In genomic region chr10:58791137-58791536, GRCh38 we compare ENCODE assay signal across 21 cellular contexts.
DNase-seq lines count a peak whose midpoint lies in the region; ATAC-seq, FAIRE-seq and TF ChIP-seq lines count a peak whose summit lies in the region.
"Had no signal": no experiment of that assay in that cellular context is flagged by ENCODE, and none has a peak within 500 bp of the region (broad histone marks: within the 10 kb centered on the region; RNA-seq: fewer than 3 reads in every experiment).

No MANE protein-coding gene starts in this region.

- WGBS in pancreas, 2 donors, result 76 to 84% methylated on average over 6 of the region's 6 CpGs

- no peaks in the 10 kb centered on the region for H3K4me1 Mint-ChIP-seq in endothelial cell (ENCODE audit: unreplicated experiment)
- H3K4me1 Mint-ChIP-seq: activated naive CD4-positive, alpha-beta T cell treated with anti-CD3 and anti-CD28 coated beads, Interleukin-2, amount 50 U/mL, for 24 hours; CD4-positive, alpha-beta memory T cell; immature natural killer cell had no signal

- intact Hi-C loops in pancreas (cut with DNase I), result loop anchor here in 1 of 3 donors (10.0 kb wide), 1 partner anchor 824 kb away; no protein-coding TSS in a partner anchor

- TF ChIP-seq POLR2A in Peyer's patch (IDR thresholded peaks at IDR 0.05), result no peak

- no peak overlapping the region for H3K4me3 ChIP-seq in choroid plexus epithelial cell (ENCODE audit: low read depth, low read length)
- no peak overlapping the region for H3K4me3 ChIP-seq in pancreas
- no peak overlapping the region for H3K4me3 ChIP-seq in Peyer's patch
- H3K4me3 ChIP-seq: cardiac muscle cell, heart right ventricle, neural progenitor cell had no signal

- peaks cover 0 to 18% (median 0%) of the 10 kb centered on the region in 3 donors for H3K36me3 ChIP-seq in pancreas
- H3K36me3 ChIP-seq in Peyer's patch, result no peaks in the 10 kb centered on the region
- H3K36me3 ChIP-seq: neural progenitor cell had no signal

- H3K27ac ChIP-seq in pancreas (no peak overlapping the region), Peyer's patch (no peak overlapping the region)
- H3K27ac ChIP-seq: cardiac muscle cell, neural progenitor cell had no signal

- TF ChIP-seq CTCF in choroid plexus epithelial cell (conservative IDR thresholded peaks at IDR 0.05; ENCODE audit: low read depth, low read length) (no peak), pancreas (IDR thresholded peaks at IDR 0.05) (no peak), Peyer's patch (IDR thresholded peaks at IDR 0.05) (no peak), endothelial cell (IDR thresholded peaks at IDR 0.05; ENCODE audit: unreplicated experiment) (no peak)

- H3K27me3 ChIP-seq in pancreas (no peaks in the 10 kb centered on the region), Peyer's patch (no peaks in the 10 kb centered on the region)
- H3K27me3 ChIP-seq: cardiac muscle cell, heart right ventricle, neural progenitor cell had no signal

- DNase-seq in ELR (ENCODE audit: low read depth), result peak; percentile 41
- DNase-seq in RCC 7860 (ENCODE audit: low spot score), result no peak
- peak; percentile 63 for DNase-seq in choroid plexus epithelial cell (ENCODE audit: low read depth)
- no peak for DNase-seq in pancreas
- DNase-seq in NCI-H1092 treated with DMSO at 0.1 percent for 48 hours (lab: John Stamatoyannopoulos, UW), result no peak
- no peak for DNase-seq in NCI-H1092 (lab: John Stamatoyannopoulos, UW)
- no peak for DNase-seq in Peyer's patch
- no peak for DNase-seq in endothelial cell (ENCODE audit: low spot score)
- DNase-seq: activated T-cell treated with anti-CD3 and anti-CD28 coated beads, Interleukin-2, amount 50 U/mL, for 4 hours; CD4-positive, alpha-beta memory T cell; erythroblast; heart right ventricle; immature natural killer cell; NCI-H146; NCI-H2171 treated with DMSO at 0.1 percent for 48 hours; NCI-H748 treated with DMSO at 0.1 percent for 48 hours; stimulated activated CD8-positive, alpha-beta memory T cell treated with anti-CD3 and anti-CD28 coated beads, Interleukin-4, amount 100 ng/mL, for 48 hours; T-helper 9 cell had no signal

- no peaks in the 10 kb centered on the region for H3K4me1 ChIP-seq in pancreas
- no peaks in the 10 kb centered on the region for H3K4me1 ChIP-seq in Peyer's patch
- H3K4me1 ChIP-seq: heart right ventricle had no signal

- no peak overlapping the region for H3K4me3 Mint-ChIP-seq in endothelial cell (ENCODE audit: unreplicated experiment)
- H3K4me3 Mint-ChIP-seq: activated naive CD4-positive, alpha-beta T cell treated with anti-CD3 and anti-CD28 coated beads, Interleukin-2, amount 50 U/mL, for 24 hours; activated T-cell treated with anti-CD3 and anti-CD28 coated beads, Interleukin-2, amount 50 U/mL, for 4 hours; CD4-positive, alpha-beta memory T cell; immature natural killer cell; neural progenitor cell had no signal

- FAIRE-seq in RCC 7860 (lab: Jason Lieb, UNC), result peak; percentile 63
- peak; percentile 82 for FAIRE-seq in pancreas (lab: Jason Lieb, UNC)

- no peak overlapping the region for H3K27ac Mint-ChIP-seq in endothelial cell (ENCODE audit: unreplicated experiment)
- H3K27ac Mint-ChIP-seq: activated naive CD4-positive, alpha-beta T cell treated with anti-CD3 and anti-CD28 coated beads, Interleukin-2, amount 50 U/mL, for 24 hours; CD4-positive, alpha-beta memory T cell; immature natural killer cell; neural progenitor cell had no signal

- no peaks in the 10 kb centered on the region for H3K27me3 Mint-ChIP-seq in endothelial cell (ENCODE audit: unreplicated experiment)
- H3K27me3 Mint-ChIP-seq: activated naive CD4-positive, alpha-beta T cell treated with anti-CD3 and anti-CD28 coated beads, Interleukin-2, amount 50 U/mL, for 24 hours; CD4-positive, alpha-beta memory T cell had no signal

- no peak for ATAC-seq in pancreas
- ATAC-seq: activated T-cell treated with anti-CD3 and anti-CD28 coated beads, Interleukin-2, amount 50 U/mL, for 4 hours; heart right ventricle had no signal

- H3K9me3 ChIP-seq in pancreas (no peaks in the 10 kb centered on the region), Peyer's patch (no peaks in the 10 kb centered on the region)
- H3K9me3 ChIP-seq: heart right ventricle had no signal

- H3K9me3 Mint-ChIP-seq in endothelial cell (ENCODE audit: unreplicated experiment), result no peaks in the 10 kb centered on the region
- H3K9me3 Mint-ChIP-seq: activated naive CD4-positive, alpha-beta T cell treated with anti-CD3 and anti-CD28 coated beads, Interleukin-2, amount 50 U/mL, for 24 hours; activated T-cell treated with anti-CD3 and anti-CD28 coated beads, Interleukin-2, amount 50 U/mL, for 4 hours; CD4-positive, alpha-beta memory T cell had no signal

- H3K36me3 Mint-ChIP-seq in endothelial cell (ENCODE audit: low read depth, unreplicated experiment), result no peaks in the 10 kb centered on the region
- H3K36me3 Mint-ChIP-seq: activated naive CD4-positive, alpha-beta T cell treated with anti-CD3 and anti-CD28 coated beads, Interleukin-2, amount 50 U/mL, for 24 hours; CD4-positive, alpha-beta memory T cell; immature natural killer cell had no signal

Comparison
In these comparisons a context has a peak if more than half of its experiments do, and no peak if none do; other contexts are left out.
1. DNase-seq: peak in ELR (single experiment) and choroid plexus epithelial cell (single experiment); none in RCC 7860 (single experiment), pancreas (0 of 6), NCI-H1092 treated with DMSO at 0.1 percent for 48 hours (single experiment), NCI-H1092 (single experiment), Peyer's patch (0 of 3) and endothelial cell (single experiment).